In the genomic region with DNA sequence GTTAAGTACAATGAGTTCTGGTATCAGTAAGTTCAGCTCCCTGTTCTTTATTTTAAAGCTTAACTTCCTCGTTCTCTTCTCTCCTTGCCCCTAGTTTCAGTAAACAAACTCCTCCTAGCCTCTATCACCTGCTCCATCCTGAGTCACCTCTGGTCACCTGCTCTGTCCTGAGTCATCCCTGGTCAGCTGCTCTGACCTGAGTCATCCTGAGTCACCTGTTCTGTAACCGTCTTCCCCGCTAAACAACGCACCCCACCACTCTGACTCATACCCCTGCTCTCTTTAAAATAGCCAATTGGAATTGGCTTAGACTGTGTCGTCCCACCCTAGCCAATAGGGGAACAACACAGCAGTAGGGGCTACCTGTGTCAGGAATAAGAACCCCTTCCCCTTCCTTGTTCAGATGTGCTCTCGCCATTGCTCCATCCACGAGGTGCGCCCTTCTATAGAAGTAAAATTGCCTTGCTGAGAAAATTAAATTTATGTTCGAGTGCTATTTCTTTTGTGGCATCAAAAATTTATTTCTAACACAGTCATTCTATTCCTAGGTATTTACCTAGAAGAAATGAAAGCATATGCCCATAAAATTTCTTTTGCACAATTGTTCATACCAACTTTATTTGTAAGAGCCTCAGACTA, we compare ENCODE assay signal across 14 cellular contexts. TPM values are rescaled to one million over a fixed set of nuclear protein-coding genes. Genes with fewer than 3 reads are reported as not detected.
DNase-seq lines count a peak whose midpoint lies in the region; ATAC-seq and TF ChIP-seq lines count a peak whose summit lies in the region.
"Had no signal": no experiment of that assay in that cellular context is flagged by ENCODE, and none has a peak within 500 bp of the region (broad histone marks: within the 10 kb centered on the region; RNA-seq: fewer than 3 reads in every experiment).

No MANE protein-coding gene starts in this region.

- TF ChIP-seq POLR2A in gastroesophageal sphincter (IDR thresholded peaks at IDR 0.05), result no peak

- no peaks in the 10 kb centered on the region for H3K4me1 ChIP-seq in gastroesophageal sphincter

- H3K27me3 Mint-ChIP-seq in activated naive CD4-positive, alpha-beta T cell treated with anti-CD3 and anti-CD28 coated beads, Interleukin-2, amount 10 ng/mL, durations not matched to agents 7 days and 5 days, result peaks cover 9% of the 10 kb centered on the region
- H3K27me3 Mint-ChIP-seq: stimulated activated memory B cell treated with anti-CD40 and anti-IgM and Interleukin-4, amounts not matched to agents 10 μg/mL and 1 μg/mL and 100 μg/mL, for 72 hours had no signal

- no peak overlapping the region for H3K27ac Mint-ChIP-seq in activated naive CD4-positive, alpha-beta T cell treated with anti-CD3 and anti-CD28 coated beads, Interleukin-2, amount 50 U/mL, for 72 hours
- H3K27ac Mint-ChIP-seq in activated naive CD4-positive, alpha-beta T cell treated with anti-CD3 and anti-CD28 coated beads, Interleukin-2, amount 10 ng/mL, durations not matched to agents 7 days and 5 days, result no peak overlapping the region
- H3K27ac Mint-ChIP-seq in stimulated activated effector memory CD8-positive, alpha-beta T cell treated with anti-CD3 and anti-CD28 coated beads, Interleukin-12 subunit alpha, Interleukin-12 subunit beta, amount 100 ng/mL, for 72 hours, result no peak overlapping the region
- H3K27ac Mint-ChIP-seq: stimulated activated memory B cell treated with anti-CD40 and anti-IgM and Interleukin-4, amounts not matched to agents 10 μg/mL and 1 μg/mL and 100 μg/mL, for 72 hours had no signal

- H3K27ac ChIP-seq in gastroesophageal sphincter, result no peak overlapping the region

- TF ChIP-seq CTCF in epithelial cell of esophagus (IDR thresholded peaks at IDR 0.05; ENCODE audit: insufficient read depth, low read depth, low read length, missing control alignments), result no peak
- no peak for TF ChIP-seq CTCF in gastroesophageal sphincter (IDR thresholded peaks at IDR 0.05)

- H3K4me3 ChIP-seq in epithelial cell of esophagus (ENCODE audit: low read length), result no peak overlapping the region
- H3K4me3 ChIP-seq in gastroesophageal sphincter, result no peak overlapping the region

- no peak for DNase-seq in activated naive CD4-positive, alpha-beta T cell treated with anti-CD3 and anti-CD28 coated beads, Interleukin-2, amount 50 U/mL, for 72 hours (ENCODE audit: low spot score in 2 of 2)
- DNase-seq in activated naive CD4-positive, alpha-beta T cell treated with anti-CD3 and anti-CD28 coated beads, Interleukin-2, amount 10 ng/mL, durations not matched to agents 7 days and 5 days, result no peak
- DNase-seq in NCI-H226, result peak; percentile 58
- peak; percentile 91 for DNase-seq in epithelial cell of esophagus (ENCODE audit: low read depth)
- no peak for DNase-seq in stimulated activated effector memory CD8-positive, alpha-beta T cell treated with anti-CD3 and anti-CD28 coated beads, Interleukin-12 subunit alpha, Interleukin-12 subunit beta, amount 100 ng/mL, for 72 hours (ENCODE audit: low spot score in 2 of 2)
- no peak for DNase-seq in G401 (ENCODE audit: low spot score)
- DNase-seq: central memory CD4-positive, alpha-beta T cell; NCI-H1436; NCI-H748 treated with DMSO at 0.1 percent for 48 hours; posterior cingulate gyrus; SK-N-SH had no signal

- no peaks in the 10 kb centered on the region for H3K36me3 ChIP-seq in gastroesophageal sphincter

- 74 to 97% methylated on average over 4 to 9 of the region's 9 CpGs for whole genome bisulfite sequencing in gastroesophageal sphincter (ENCODE audit: low coverage in 1 of 2), 2 donors

- CTCF ChIA-PET in activated naive CD4-positive, alpha-beta T cell treated with anti-CD3 and anti-CD28 coated beads, Interleukin-2, amount 10 ng/mL, durations not matched to agents 7 days and 5 days (lab: Charles Lee), result interaction anchor here (0.7 kb wide), 1 partner anchor 143 kb away, joined by 3 read pairs; no protein-coding TSS in a partner anchor

- H3K27me3 ChIP-seq in gastroesophageal sphincter, result no peaks in the 10 kb centered on the region

- peaks cover 10 to 11% of the 10 kb centered on the region in 2 donors for H3K9me3 Mint-ChIP-seq in activated naive CD4-positive, alpha-beta T cell treated with anti-CD3 and anti-CD28 coated beads, Interleukin-2, amount 50 U/mL, for 72 hours
- peaks cover 14% of the 10 kb centered on the region for H3K9me3 Mint-ChIP-seq in activated naive CD4-positive, alpha-beta T cell treated with anti-CD3 and anti-CD28 coated beads, Interleukin-2, amount 10 ng/mL, durations not matched to agents 7 days and 5 days
- H3K9me3 Mint-ChIP-seq in stimulated activated effector memory CD8-positive, alpha-beta T cell treated with anti-CD3 and anti-CD28 coated beads, Interleukin-12 subunit alpha, Interleukin-12 subunit beta, amount 100 ng/mL, for 72 hours, result peaks cover 12% of the 10 kb centered on the region

- peaks cover 11 to 15% of the 10 kb centered on the region in 2 donors for H3K36me3 Mint-ChIP-seq in activated naive CD4-positive, alpha-beta T cell treated with anti-CD3 and anti-CD28 coated beads, Interleukin-2, amount 50 U/mL, for 72 hours
- peaks cover 2% of the 10 kb centered on the region for H3K36me3 Mint-ChIP-seq in activated naive CD4-positive, alpha-beta T cell treated with anti-CD3 and anti-CD28 coated beads, Interleukin-2, amount 10 ng/mL, durations not matched to agents 7 days and 5 days
- H3K36me3 Mint-ChIP-seq in stimulated activated effector memory CD8-positive, alpha-beta T cell treated with anti-CD3 and anti-CD28 coated beads, Interleukin-12 subunit alpha, Interleukin-12 subunit beta, amount 100 ng/mL, for 72 hours, result no peaks in the 10 kb centered on the region

- ATAC-seq in activated naive CD4-positive, alpha-beta T cell treated with anti-CD3 and anti-CD28 coated beads, Interleukin-2, amount 50 U/mL, for 72 hours, result peak; percentile 51 to 59
- peak; percentile 61 for ATAC-seq in stimulated activated effector memory CD8-positive, alpha-beta T cell treated with anti-CD3 and anti-CD28 coated beads, Interleukin-12 subunit alpha, Interleukin-12 subunit beta, amount 100 ng/mL, for 72 hours
- ATAC-seq in gastroesophageal sphincter, result no peak
- no peak for ATAC-seq in GM18520 (IDR thresholded peaks at IDR 0.05; ENCODE audit: unreplicated experiment)
- ATAC-seq: stimulated activated memory B cell treated with anti-CD40 and anti-IgM and Interleukin-4, amounts not matched to agents 10 μg/mL and 1 μg/mL and 100 μg/mL, for 72 hours had no signal

- in situ Hi-C loops in G401 (cut with HindIII; ENCODE audit: low sequenced_read_pairs), result no loop called here

- no peak overlapping the region for H3K4me3 Mint-ChIP-seq in activated naive CD4-positive, alpha-beta T cell treated with anti-CD3 and anti-CD28 coated beads, Interleukin-2, amount 10 ng/mL, durations not matched to agents 7 days and 5 days
- no peak overlapping the region for H3K4me3 Mint-ChIP-seq in stimulated activated effector memory CD8-positive, alpha-beta T cell treated with anti-CD3 and anti-CD28 coated beads, Interleukin-12 subunit alpha, Interleukin-12 subunit beta, amount 100 ng/mL, for 72 hours
- H3K4me3 Mint-ChIP-seq: stimulated activated memory B cell treated with anti-CD40 and anti-IgM and Interleukin-4, amounts not matched to agents 10 μg/mL and 1 μg/mL and 100 μg/mL, for 72 hours had no signal

- H3K9me3 ChIP-seq in gastroesophageal sphincter, result peaks cover 0 to 7% (median 0%) of the 10 kb centered on the region in 3 donors

- TF ChIP-seq EP300 in gastroesophageal sphincter (IDR thresholded peaks at IDR 0.05), result no peak

- peaks cover 9% of the 10 kb centered on the region for H3K4me1 Mint-ChIP-seq in activated naive CD4-positive, alpha-beta T cell treated with anti-CD3 and anti-CD28 coated beads, Interleukin-2, amount 10 ng/mL, durations not matched to agents 7 days and 5 days
- H3K4me1 Mint-ChIP-seq in stimulated activated effector memory CD8-positive, alpha-beta T cell treated with anti-CD3 and anti-CD28 coated beads, Interleukin-12 subunit alpha, Interleukin-12 subunit beta, amount 100 ng/mL, for 72 hours, result peaks cover 8% of the 10 kb centered on the region

RNA-seq across cellular contexts. Expression of gene RMND5A, which starts 24.9 kb away (rescaled TPM):
- total RNA-seq in activated naive CD4-positive, alpha-beta T cell treated with anti-CD3 and anti-CD28 coated beads, Interleukin-2, amount 50 U/mL, for 72 hours, result 10 to 100 TPM; 30.1 to 33.9 TPM
- 10 to 100 TPM; 44.8 to 75.6 (median 61.1) TPM for total RNA-seq in gastroesophageal sphincter
- 42.8 and 51.0 TPM in 2 replicates for total RNA-seq in G401 (2014; rRNA removed; shearing (Covaris generic))

Comparison
In these comparisons a context has a peak if more than half of its experiments do, and no peak if none do; other contexts are left out.
1. ATAC-seq: peak in activated naive CD4-positive, alpha-beta T cell treated with anti-CD3 and anti-CD28 coated beads, Interleukin-2, amount 50 U/mL, for 72 hours (2 of 2) and stimulated activated effector memory CD8-positive, alpha-beta T cell treated with anti-CD3 and anti-CD28 coated beads, Interleukin-12 subunit alpha, Interleukin-12 subunit beta, amount 100 ng/mL, for 72 hours (single experiment); none in gastroesophageal sphincter (single experiment) and GM18520 (single experiment).
2. DNase-seq: peak in NCI-H226 (single experiment) and epithelial cell of esophagus (single experiment); none in activated naive CD4-positive, alpha-beta T cell treated with anti-CD3 and anti-CD28 coated beads, Interleukin-2, amount 50 U/mL, for 72 hours (0 of 2), activated naive CD4-positive, alpha-beta T cell treated with anti-CD3 and anti-CD28 coated beads, Interleukin-2, amount 10 ng/mL, durations not matched to agents 7 days and 5 days (single experiment), stimulated activated effector memory CD8-positive, alpha-beta T cell treated with anti-CD3 and anti-CD28 coated beads, Interleukin-12 subunit alpha, Interleukin-12 subunit beta, amount 100 ng/mL, for 72 hours (0 of 2) and G401 (single experiment).